ENCODE assay signal across 8 cellular contexts in genomic region chr2:218465987-218466633, GRCh38. TPM values are rescaled to one million over a fixed set of nuclear protein-coding genes. Genes with fewer than 3 reads are reported as not detected.
A peak's percentile ranks its signal among the peaks of the same experiment; 100 is the strongest.
DNase-seq lines count a peak whose midpoint lies in the region; TF ChIP-seq lines count a peak whose summit lies in the region.

No MANE protein-coding gene starts in this region.

- H3K4me3 ChIP-seq in WERI-Rb-1 (ENCODE audit: low read depth, low read length), result no peak overlapping the region
- H3K4me3 ChIP-seq in right atrium auricular region, result no peak overlapping the region
- H3K4me3 ChIP-seq in tibial nerve, result no peak overlapping the region
- no peak overlapping the region for H3K4me3 ChIP-seq in effector memory CD4-positive, alpha-beta T cell (ENCODE audit: insufficient read depth, low read depth, low read length, poor library complexity, severe bottlenecking)

- CTCF ChIA-PET in activated CD4-positive, alpha-beta T cell treated with anti-CD3 and anti-CD28 coated beads, Interleukin-2, amount 10 ng/mL, durations not matched to agents 7 days and 5 days (lab: Charles Lee), result interaction anchor here (0.6 to 1.3 kb wide), 6 partner anchors 8 to 189 kb away, joined by 3 to 5 read pairs (median 3); partner anchors contain the start of gene CATIP

- no peak for TF ChIP-seq POLR2A in tibial nerve (IDR thresholded peaks at IDR 0.05)

- H3K27ac ChIP-seq in WERI-Rb-1 (no peak overlapping the region), right atrium auricular region (no peak overlapping the region), tibial nerve (peak overlapping the region in 1 of 4 donors; percentile 30)
- H3K27ac ChIP-seq in effector memory CD4-positive, alpha-beta T cell (ENCODE audit: insufficient read depth, low read length, poor library complexity, severe bottlenecking), result no peak overlapping the region

- 24 to 33% methylated on average over 3 of the region's 3 CpGs for WGBS in tibial nerve, 2 donors

- peaks cover 13% of the 10 kb centered on the region for H3K4me1 Mint-ChIP-seq in activated CD4-positive, alpha-beta T cell treated with anti-CD3 and anti-CD28 coated beads, Interleukin-2, amount 10 ng/mL, durations not matched to agents 7 days and 5 days
- H3K4me1 Mint-ChIP-seq in activated CD4-positive, alpha-beta T cell treated with anti-CD3 and anti-CD28 coated beads, Interleukin-2, amount 10 ng/mL, durations not matched to agents 24 days and 14 days, result peaks cover 9% of the 10 kb centered on the region

- intact Hi-C loops in activated CD4-positive, alpha-beta T cell treated with anti-CD3 and anti-CD28 coated beads, Interleukin-2, amount 10 ng/mL, durations not matched to agents 24 days and 14 days (cut with micrococcal nuclease), result loop anchor here (2.0 to 5.0 kb wide), 2 partner anchors 59 to 165 kb away; no protein-coding TSS in a partner anchor

- TF ChIP-seq EP300 in tibial nerve (IDR thresholded peaks at IDR 0.05), result no peak

- H3K27me3 ChIP-seq in WERI-Rb-1 (ENCODE audit: insufficient read depth, low read depth, severe bottlenecking), result no peaks in the 10 kb centered on the region
- H3K27me3 ChIP-seq in right atrium auricular region, result no peaks in the 10 kb centered on the region
- H3K27me3 ChIP-seq in tibial nerve, result no peaks in the 10 kb centered on the region
- H3K27me3 ChIP-seq in effector memory CD4-positive, alpha-beta T cell (replicated peaks; ENCODE audit: control insufficient read depth, insufficient read depth, low read length, poor library complexity, severe bottlenecking), result no peaks in the 10 kb centered on the region

- TF ChIP-seq CTCF in WERI-Rb-1 (IDR thresholded peaks at IDR 0.05; ENCODE audit: low read depth, low read length) (0 out of 2 replicates have a peak, but pooled peaks have one; percentile 16), right atrium auricular region (IDR thresholded peaks at IDR 0.05) (peak; percentile 55 to 62), tibial nerve (IDR thresholded peaks at IDR 0.05) (peak; percentile 30 to 64 (median 47))

- POLR2A ChIA-PET in activated CD4-positive, alpha-beta T cell treated with anti-CD3 and anti-CD28 coated beads, Interleukin-2, amount 10 ng/mL, durations not matched to agents 7 days and 5 days (lab: Charles Lee), result no interaction called here

- H3K9me3 ChIP-seq in WERI-Rb-1 (ENCODE audit: severe bottlenecking) (no peaks in the 10 kb centered on the region), right atrium auricular region (no peaks in the 10 kb centered on the region), tibial nerve (no peaks in the 10 kb centered on the region)
- no peaks in the 10 kb centered on the region for H3K9me3 ChIP-seq in effector memory CD4-positive, alpha-beta T cell (ENCODE audit: control insufficient read depth, low read length)

- H3K4me1 ChIP-seq in right atrium auricular region (no peaks in the 10 kb centered on the region), tibial nerve (peaks cover 0 to 8% (median 0%) of the 10 kb centered on the region in 4 donors)
- no peaks in the 10 kb centered on the region for H3K4me1 ChIP-seq in effector memory CD4-positive, alpha-beta T cell (ENCODE audit: control insufficient read depth, insufficient read depth, low read length, poor library complexity, severe bottlenecking)

- no peak for DNase-seq in activated CD4-positive, alpha-beta T cell treated with anti-CD3 and anti-CD28 coated beads, Interleukin-2, amount 10 ng/mL, durations not matched to agents 7 days and 5 days
- DNase-seq in activated CD4-positive, alpha-beta T cell treated with anti-CD3 and anti-CD28 coated beads, Interleukin-2, amount 10 ng/mL, durations not matched to agents 24 days and 14 days, result no peak
- no peak for DNase-seq in WERI-Rb-1
- no peak for DNase-seq in right atrium auricular region (ENCODE audit: low spot score)
- DNase-seq in tibial nerve (ENCODE audit: low spot score in 2 of 2), result no peak
- DNase-seq in T1000 (lab: John Stamatoyannopoulos, UW), result no peak
- DNase-seq in NCI-H146 treated with DMSO at 0.1 percent for 48 hours (lab: John Stamatoyannopoulos, UW; ENCODE audit: unreplicated experiment), result no peak
- no peak for DNase-seq in effector memory CD4-positive, alpha-beta T cell

- H3K36me3 ChIP-seq in WERI-Rb-1, result peaks cover 63% of the 10 kb centered on the region
- H3K36me3 ChIP-seq in right atrium auricular region, result peaks cover 34% of the 10 kb centered on the region
- peaks cover 0 to 50% (median 0%) of the 10 kb centered on the region in 3 donors for H3K36me3 ChIP-seq in tibial nerve
- H3K36me3 ChIP-seq in effector memory CD4-positive, alpha-beta T cell (ENCODE audit: control insufficient read depth, insufficient read depth, low read length), result peaks cover 12% of the 10 kb centered on the region

- H3K27me3 Mint-ChIP-seq in activated CD4-positive, alpha-beta T cell treated with anti-CD3 and anti-CD28 coated beads, Interleukin-2, amount 10 ng/mL, durations not matched to agents 7 days and 5 days, result no peaks in the 10 kb centered on the region
- no peaks in the 10 kb centered on the region for H3K27me3 Mint-ChIP-seq in activated CD4-positive, alpha-beta T cell treated with anti-CD3 and anti-CD28 coated beads, Interleukin-2, amount 10 ng/mL, durations not matched to agents 24 days and 14 days

- peaks cover 38% of the 10 kb centered on the region for H3K36me3 Mint-ChIP-seq in activated CD4-positive, alpha-beta T cell treated with anti-CD3 and anti-CD28 coated beads, Interleukin-2, amount 10 ng/mL, durations not matched to agents 7 days and 5 days (ENCODE audit: low read depth)
- peaks cover 43% of the 10 kb centered on the region for H3K36me3 Mint-ChIP-seq in activated CD4-positive, alpha-beta T cell treated with anti-CD3 and anti-CD28 coated beads, Interleukin-2, amount 10 ng/mL, durations not matched to agents 24 days and 14 days (ENCODE audit: low read depth)

- H3K4me3 Mint-ChIP-seq in activated CD4-positive, alpha-beta T cell treated with anti-CD3 and anti-CD28 coated beads, Interleukin-2, amount 10 ng/mL, durations not matched to agents 7 days and 5 days, result no peak overlapping the region
- H3K4me3 Mint-ChIP-seq in activated CD4-positive, alpha-beta T cell treated with anti-CD3 and anti-CD28 coated beads, Interleukin-2, amount 10 ng/mL, durations not matched to agents 24 days and 14 days, result no peak overlapping the region

- H3K9me3 Mint-ChIP-seq in activated CD4-positive, alpha-beta T cell treated with anti-CD3 and anti-CD28 coated beads, Interleukin-2, amount 10 ng/mL, durations not matched to agents 7 days and 5 days, result no peaks in the 10 kb centered on the region
- H3K9me3 Mint-ChIP-seq in activated CD4-positive, alpha-beta T cell treated with anti-CD3 and anti-CD28 coated beads, Interleukin-2, amount 10 ng/mL, durations not matched to agents 24 days and 14 days, result no peaks in the 10 kb centered on the region

- H3K27ac Mint-ChIP-seq in activated CD4-positive, alpha-beta T cell treated with anti-CD3 and anti-CD28 coated beads, Interleukin-2, amount 10 ng/mL, durations not matched to agents 7 days and 5 days, result peak overlapping the region; percentile 31
- no peak overlapping the region for H3K27ac Mint-ChIP-seq in activated CD4-positive, alpha-beta T cell treated with anti-CD3 and anti-CD28 coated beads, Interleukin-2, amount 10 ng/mL, durations not matched to agents 24 days and 14 days

RNA-seq across cellular contexts. Expression of gene VIL1, which starts 47.2 kb away (rescaled TPM):
- under 1 TPM in 1 of 2 experiments, not detected in 1; 0.17 TPM for total RNA-seq in activated CD4-positive, alpha-beta T cell treated with anti-CD3 and anti-CD28 coated beads, Interleukin-2, amount 10 ng/mL, durations not matched to agents 7 days and 5 days
- total RNA-seq in activated CD4-positive, alpha-beta T cell treated with anti-CD3 and anti-CD28 coated beads, Interleukin-2, amount 10 ng/mL, durations not matched to agents 24 days and 14 days, result not detected in 2 replicates
- not detected for total RNA-seq in right atrium auricular region
- not detected for total RNA-seq in tibial nerve
